Comparison of ENCODE assay signal across 8 cellular contexts in the genomic region with DNA sequence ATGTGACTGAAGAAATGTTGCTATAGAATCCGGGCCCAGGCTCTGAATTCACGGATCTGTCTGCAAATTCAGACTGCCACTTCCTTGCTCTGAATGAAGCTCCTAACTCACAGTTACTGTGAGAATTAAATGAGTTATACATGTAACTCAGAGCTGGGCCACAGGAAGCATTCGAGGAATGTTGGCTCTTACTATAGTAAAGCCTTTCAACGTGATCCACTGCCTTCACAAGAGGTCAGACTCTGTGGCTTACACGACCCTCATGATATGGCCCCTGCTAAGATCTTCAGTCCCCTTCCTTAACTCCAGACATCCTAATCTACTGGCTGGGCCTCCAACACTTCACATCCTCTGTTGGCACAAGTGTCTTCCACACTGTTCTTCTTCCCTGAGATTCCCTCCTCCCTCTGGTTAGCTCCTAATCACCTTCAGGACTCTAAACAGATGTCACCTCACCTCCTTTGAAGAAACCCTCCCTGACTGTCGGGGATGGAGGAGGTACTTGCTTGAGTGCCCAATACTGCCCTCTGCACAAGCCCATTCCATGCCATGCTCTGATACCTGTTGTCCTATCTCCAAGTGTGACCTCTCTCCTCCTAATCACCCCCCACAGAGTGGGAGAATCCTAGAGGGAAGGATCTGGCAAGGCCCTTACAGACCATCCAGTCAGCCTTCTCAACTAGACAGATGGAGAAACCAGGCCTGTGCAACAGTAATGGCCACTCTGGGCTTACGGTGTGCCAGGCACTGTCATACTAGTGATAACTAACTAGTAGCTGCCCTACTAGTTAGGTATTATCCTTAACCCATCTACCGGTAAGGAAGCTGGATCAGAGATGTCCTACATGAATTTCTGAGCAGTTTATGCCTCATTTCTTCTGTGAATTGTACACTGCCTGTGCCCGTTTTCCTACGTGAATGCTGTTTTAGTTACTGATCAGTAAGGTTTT.
DNase-seq lines count a peak whose midpoint lies in the region; ATAC-seq and TF ChIP-seq lines count a peak whose summit lies in the region.

No MANE protein-coding gene starts in this region.

- ATAC-seq in activated naive CD8-positive, alpha-beta T cell treated with anti-CD3 and anti-CD28 coated beads, Interleukin-2, amount 50 U/mL, for 24 hours, result no peak
- no peak for ATAC-seq in HG02870 (IDR thresholded peaks at IDR 0.05; ENCODE audit: unreplicated experiment)

- H3K4me1 Mint-ChIP-seq in activated T-cell treated with anti-CD3 and anti-CD28 coated beads, Interleukin-2, amount 50 U/mL, for 24 hours (ENCODE audit: low read depth), result peaks cover 24% of the 10 kb centered on the region
- peaks cover 21% of the 10 kb centered on the region for H3K4me1 Mint-ChIP-seq in activated naive CD8-positive, alpha-beta T cell treated with anti-CD3 and anti-CD28 coated beads, Interleukin-2, amount 50 U/mL, for 24 hours

- TF ChIP-seq CTCF in tibial artery (IDR thresholded peaks at IDR 0.05), result no peak

- peaks cover 50 to 60% (median 57%) of the 10 kb centered on the region in 3 donors for H3K36me3 ChIP-seq in tibial artery

- peak overlapping the region; percentile 97 for H3K27ac Mint-ChIP-seq in activated T-cell treated with anti-CD3 and anti-CD28 coated beads, Interleukin-2, amount 50 U/mL, for 24 hours
- peak overlapping the region; percentile 98 for H3K27ac Mint-ChIP-seq in activated naive CD8-positive, alpha-beta T cell treated with anti-CD3 and anti-CD28 coated beads, Interleukin-2, amount 50 U/mL, for 24 hours

- H3K36me3 Mint-ChIP-seq in activated T-cell treated with anti-CD3 and anti-CD28 coated beads, Interleukin-2, amount 50 U/mL, for 24 hours (ENCODE audit: low read depth), result peaks cover 86% of the 10 kb centered on the region
- H3K36me3 Mint-ChIP-seq in activated naive CD8-positive, alpha-beta T cell treated with anti-CD3 and anti-CD28 coated beads, Interleukin-2, amount 50 U/mL, for 24 hours (ENCODE audit: low read depth), result peaks cover 30% of the 10 kb centered on the region

- no peaks in the 10 kb centered on the region for H3K27me3 Mint-ChIP-seq in activated T-cell treated with anti-CD3 and anti-CD28 coated beads, Interleukin-2, amount 50 U/mL, for 24 hours
- no peaks in the 10 kb centered on the region for H3K27me3 Mint-ChIP-seq in activated naive CD8-positive, alpha-beta T cell treated with anti-CD3 and anti-CD28 coated beads, Interleukin-2, amount 50 U/mL, for 24 hours

- no peaks in the 10 kb centered on the region for H3K9me3 Mint-ChIP-seq in activated T-cell treated with anti-CD3 and anti-CD28 coated beads, Interleukin-2, amount 50 U/mL, for 24 hours
- no peaks in the 10 kb centered on the region for H3K9me3 Mint-ChIP-seq in activated naive CD8-positive, alpha-beta T cell treated with anti-CD3 and anti-CD28 coated beads, Interleukin-2, amount 50 U/mL, for 24 hours

- intact Hi-C loops in tibial artery (cut with DNase I; ENCODE audit: low total_unique reads), result no loop called here

- peak overlapping the region; percentile 80 to 96 for H3K4me3 ChIP-seq in tibial artery

- peak overlapping the region; percentile 95 for H3K4me3 Mint-ChIP-seq in activated T-cell treated with anti-CD3 and anti-CD28 coated beads, Interleukin-2, amount 50 U/mL, for 24 hours
- peak overlapping the region; percentile 99 for H3K4me3 Mint-ChIP-seq in activated naive CD8-positive, alpha-beta T cell treated with anti-CD3 and anti-CD28 coated beads, Interleukin-2, amount 50 U/mL, for 24 hours

- no peaks in the 10 kb centered on the region for H3K9me3 ChIP-seq in tibial artery

- DNase-seq in activated T-cell treated with anti-CD3 and anti-CD28 coated beads, Interleukin-2, amount 50 U/mL, for 24 hours, result no peak
- no peak for DNase-seq in activated T-cell treated with anti-CD3 and anti-CD28 coated beads, Interleukin-2, amount 50 U/mL, for 1 hour
- no peak for DNase-seq in activated naive CD8-positive, alpha-beta T cell treated with anti-CD3 and anti-CD28 coated beads, Interleukin-2, amount 50 U/mL, for 24 hours
- peak; percentile 51 for DNase-seq in kidney tubule cell (ENCODE audit: low spot score)
- no peak for DNase-seq in tibial artery
- no peak for DNase-seq in NCI-H526 (lab: John Stamatoyannopoulos, UW)
- DNase-seq in activated gamma-delta T cell treated with Interleukin-2 at 50 U/mL for 16 hours, result no peak

- H3K27ac ChIP-seq in tibial artery, result peak overlapping the region in 1 of 2 donors; percentile 89

- H3K4me1 ChIP-seq in tibial artery, result peaks cover 0 to 19% (median 12%) of the 10 kb centered on the region in 4 donors

- no peaks in the 10 kb centered on the region for H3K27me3 ChIP-seq in tibial artery
